8 cellular contexts compared by ENCODE assay signal in the genomic region with DNA sequence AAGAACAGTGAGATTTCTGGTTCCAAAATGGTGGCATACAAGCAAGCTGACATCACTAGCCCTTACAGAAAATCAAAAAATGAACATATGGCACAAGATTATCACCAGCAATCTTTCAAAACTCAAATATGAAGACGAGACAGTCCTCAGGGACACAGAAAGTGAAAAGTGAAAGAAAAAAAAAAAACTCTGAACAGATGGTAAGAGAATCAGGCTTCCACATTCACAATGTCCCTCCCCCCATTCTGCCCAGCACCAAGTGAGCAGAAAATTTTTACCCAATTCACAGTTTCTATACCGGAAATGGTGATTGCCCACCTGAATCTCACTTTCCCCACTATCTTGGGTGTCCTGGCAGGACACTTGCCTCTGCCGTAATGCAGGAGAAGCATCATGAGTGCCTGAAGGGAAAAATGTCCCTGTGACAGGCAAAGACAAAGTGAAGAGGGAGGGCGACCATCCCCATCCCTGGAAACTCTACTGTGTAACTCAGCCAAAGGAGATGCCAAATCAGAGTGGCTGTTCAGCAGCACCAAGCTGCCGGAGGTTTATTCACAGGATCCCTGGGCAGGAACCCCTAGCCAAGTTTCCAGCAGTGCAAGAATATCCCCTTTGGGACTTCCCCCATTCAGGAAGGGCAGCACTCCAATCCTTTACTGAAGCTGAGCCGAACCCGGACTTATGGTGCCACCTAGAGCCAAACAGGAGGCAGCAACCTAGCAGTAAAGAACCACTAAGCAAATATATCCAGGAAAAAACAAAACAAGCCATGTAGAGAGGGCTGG.
DNase-seq lines count a peak whose midpoint lies in the region; ATAC-seq, FAIRE-seq and TF ChIP-seq lines count a peak whose summit lies in the region.

No MANE protein-coding gene starts in this region.

- H3K36me3 ChIP-seq in H1 (ENCODE audit: control insufficient read depth in 2 of 4, insufficient read depth in 4 of 4, low read length in 3 of 4): no peaks in the 10 kb centered on the region

- H3K36me3 Mint-ChIP-seq in CD14-positive monocyte: no peaks in the 10 kb centered on the region
- H3K36me3 Mint-ChIP-seq in T-cell: no peaks in the 10 kb centered on the region

- no peak overlapping the region for H2BK5ac ChIP-seq in H1 (ENCODE audit: low read depth, low read length)

- H3K4me3 ChIP-seq in H1 (ENCODE audit: extremely low read depth in 1 of 4, insufficient read depth in 2 of 4, low read depth in 3 of 4, low read length in 4 of 4): no peak overlapping the region

- TF ChIP-seq CTCF in H1 (IDR thresholded peaks at IDR 0.05; ENCODE audit: control extremely low read depth in 1 of 3, insufficient read depth in 1 of 3, low read depth in 1 of 3, low read length in 3 of 3) (peak; percentile 53 to 80 (median 74)), CD14-positive monocyte (IDR thresholded peaks at IDR 0.05) (no peak)

- H3K27me3 ChIP-seq in H1 (replicated peaks in 1 of 4; ENCODE audit: control insufficient read depth in 3 of 4, extremely low read depth in 1 of 4, insufficient read depth in 3 of 4, low read length in 3 of 4): no peaks in the 10 kb centered on the region

- TF ChIP-seq EP300 in H1 (IDR thresholded peaks at IDR 0.05; ENCODE audit: borderline replicate concordance in 1 of 2, low read depth in 2 of 2, low read length in 2 of 2): no peak

- H3K4me1 ChIP-seq in H1 (replicated peaks in 1 of 4; ENCODE audit: control insufficient read depth in 3 of 4, insufficient read depth in 4 of 4, low read length in 3 of 4): peaks cover 0 to 4% (median 0%) of the 10 kb centered on the region in 4 experiments; a peak in 2 of 7 replicates

- no peak overlapping the region for H3K4me3 Mint-ChIP-seq in CD14-positive monocyte
- H3K4me3 Mint-ChIP-seq in T-cell: no peak overlapping the region

- CTCF ChIA-PET in H1 (lab: Charles Lee; ENCODE audit: partially characterized antibody): interaction anchor here (0.7 to 2.6 kb wide), 11 partner anchors 12 to 970 kb away, joined by 3 to 8 read pairs (median 4); no protein-coding TSS in a partner anchor
- CTCF ChIA-PET in T-cell (lab: Charles Lee): no interaction called here

- H4K20me1 ChIP-seq in H1 (replicated peaks in 1 of 2; ENCODE audit: control insufficient read depth in 1 of 2, insufficient read depth in 2 of 2, low read length in 2 of 2): no peaks in the 10 kb centered on the region

- no peak overlapping the region for H3K14ac ChIP-seq in H1 (ENCODE audit: insufficient read length)

- no peak overlapping the region for H2BK12ac ChIP-seq in H1 (ENCODE audit: low read depth, low read length)

- no peaks in the 10 kb centered on the region for H3K79me1 ChIP-seq in H1 (ENCODE audit: low read depth, low read length)

- H3K4me1 Mint-ChIP-seq in CD14-positive monocyte (no peaks in the 10 kb centered on the region), T-cell (no peaks in the 10 kb centered on the region)

- no peak overlapping the region for H4K8ac ChIP-seq in H1 (ENCODE audit: extremely low read depth, insufficient read depth, low read length)

- DNase-seq in DMS 273 treated with DMSO at 0.1 percent for 48 hours (lab: John Stamatoyannopoulos, UW) (peak; percentile 75), NCI-H1105 treated with DMSO at 0.1 percent for 48 hours (lab: John Stamatoyannopoulos, UW) (peak; percentile 23), H1 (ENCODE audit: low read depth in 1 of 2, low spot score in 2 of 2) (peak; percentile 39 to 58), CD14-positive monocyte (ENCODE audit: low spot score) (no peak), retina (no peak), T-cell (no peak)

- FAIRE-seq in H1 (lab: Jason Lieb, UNC): peak; percentile 32

- H3K27ac Mint-ChIP-seq in CD14-positive monocyte: no peak overlapping the region
- H3K27ac Mint-ChIP-seq in T-cell: no peak overlapping the region

- H3K9ac ChIP-seq in H1 (replicated peaks in 1 of 4; ENCODE audit: extremely low read depth in 1 of 4, low read depth in 3 of 4, low read length in 3 of 4): no peak overlapping the region

- no peak overlapping the region for H4K5ac ChIP-seq in H1 (ENCODE audit: insufficient read length, low read depth, low read length)

- no peak overlapping the region for H3K27ac ChIP-seq in H1 (ENCODE audit: low read depth, low read length)

- no peak overlapping the region for H3K56ac ChIP-seq in H1 (replicated peaks; ENCODE audit: insufficient read length, low read depth, low read length)

- no peak overlapping the region for H3K4ac ChIP-seq in H1 (replicated peaks; ENCODE audit: insufficient read length, low read depth, low read length)

- intact Hi-C loops in CD14-positive monocyte (cut with micrococcal nuclease): no loop called here

- WGBS in H1 (ENCODE audit: extremely low coverage in 1 of 2, insufficient coverage in 1 of 2, insufficient read length in 1 of 2, insufficient replicate concordance in 2 of 2, low coverage in 1 of 2, low lambda C conversion rate in 2 of 2, missing lambda C conversion rate in 1 of 2), 2 experiments: 78% methylated on average over 7 of the region's 7 CpGs; no CpG with 5 or more reads in 1 of the 2 experiments

- peaks cover 0 to 2% (median 1%) of the 10 kb centered on the region in 3 donors for H3K27me3 Mint-ChIP-seq in CD14-positive monocyte (ENCODE audit: low read depth in 3 of 3)
- H3K27me3 Mint-ChIP-seq in T-cell: peaks cover 2 to 14% of the 10 kb centered on the region in 2 donors

- no peak overlapping the region for H4K91ac ChIP-seq in H1 (replicated peaks; ENCODE audit: insufficient read length, low read length)

- H2BK120ac ChIP-seq in H1 (replicated peaks; ENCODE audit: low read depth, low read length): no peak overlapping the region

- TF ChIP-seq POLR2A in H1 (IDR thresholded peaks at IDR 0.05; ENCODE audit: control extremely low read depth in 1 of 2, low read depth in 2 of 2, low read length in 2 of 2): no peak

- ATAC-seq in GM21723 (IDR thresholded peaks at IDR 0.05; ENCODE audit: unreplicated experiment): peak; percentile 81
- ATAC-seq in HG03196 (IDR thresholded peaks at IDR 0.05; ENCODE audit: unreplicated experiment): no peak
- ATAC-seq in T-cell (replicated peaks in 1 of 4): no peak

- no peaks in the 10 kb centered on the region; a peak in 1 of 4 replicates for H3K9me3 ChIP-seq in H1 (ENCODE audit: insufficient read depth in 2 of 2, low read depth in 1 of 2, low read length in 1 of 2)

- H2AFZ ChIP-seq in H1 (ENCODE audit: low read length): no peak overlapping the region

- H3K23ac ChIP-seq in H1 (ENCODE audit: insufficient read length): no peak overlapping the region

- H3K79me2 ChIP-seq in H1 (ENCODE audit: control insufficient read depth in 1 of 2, insufficient read depth in 2 of 2, low read length in 2 of 2): no peaks in the 10 kb centered on the region

- no peak overlapping the region for H2BK15ac ChIP-seq in H1 (ENCODE audit: low read length)

- H3K4me2 ChIP-seq in H1 (ENCODE audit: insufficient read depth in 1 of 2, low read depth in 2 of 2, low read length in 2 of 2): no peak overlapping the region

- peaks cover 2 to 21% (median 8%) of the 10 kb centered on the region in 7 donors for H3K9me3 Mint-ChIP-seq in CD14-positive monocyte
- peaks cover 7 to 20% (median 11%) of the 10 kb centered on the region in 3 donors for H3K9me3 Mint-ChIP-seq in T-cell

- no peak overlapping the region for H2AK5ac ChIP-seq in H1 (ENCODE audit: low read depth, low read length)

- no peaks in the 10 kb centered on the region for H3K23me2 ChIP-seq in H1 (ENCODE audit: low read depth, low read length)

- POLR2A ChIA-PET in H1 (lab: Charles Lee; ENCODE audit: partially characterized antibody) (no interaction called here), T-cell (lab: Charles Lee) (no interaction called here)

- H3K18ac ChIP-seq in H1 (ENCODE audit: extremely low read depth, low read length): no peak overlapping the region; the same call in 1 of the 2 replicates

- H2BK20ac ChIP-seq in H1 (ENCODE audit: low read length): no peak overlapping the region

- peak; percentile 92 to 93 for TF ChIP-seq RAD21 in H1 (IDR thresholded peaks at IDR 0.05 in 1 of 2, conservative IDR thresholded peaks at IDR 0.05 in 1 of 2; ENCODE audit: low read depth in 2 of 2, low read length in 2 of 2)

TF ChIP-seq in H1, 55 proteins besides CTCF, POLR2A, EP300 and RAD21:
- no peak for TF ChIP-seq JUN (IDR thresholded peaks at IDR 0.05; ENCODE audit: low read depth, low read length)
- no peak for TF ChIP-seq YY1 (IDR thresholded peaks at IDR 0.05; ENCODE audit: low read depth, low read length)

Comparison
In these comparisons a context has a peak if more than half of its experiments do, and no peak if none do; other contexts are left out.
1. DNase-seq: peak in DMS 273 treated with DMSO at 0.1 percent for 48 hours (single experiment), NCI-H1105 treated with DMSO at 0.1 percent for 48 hours (single experiment) and H1 (2 of 2); none in CD14-positive monocyte (single experiment), retina (single experiment) and T-cell (0 of 34).